1 cellular context compared by ENCODE assay signal in the genomic region with DNA sequence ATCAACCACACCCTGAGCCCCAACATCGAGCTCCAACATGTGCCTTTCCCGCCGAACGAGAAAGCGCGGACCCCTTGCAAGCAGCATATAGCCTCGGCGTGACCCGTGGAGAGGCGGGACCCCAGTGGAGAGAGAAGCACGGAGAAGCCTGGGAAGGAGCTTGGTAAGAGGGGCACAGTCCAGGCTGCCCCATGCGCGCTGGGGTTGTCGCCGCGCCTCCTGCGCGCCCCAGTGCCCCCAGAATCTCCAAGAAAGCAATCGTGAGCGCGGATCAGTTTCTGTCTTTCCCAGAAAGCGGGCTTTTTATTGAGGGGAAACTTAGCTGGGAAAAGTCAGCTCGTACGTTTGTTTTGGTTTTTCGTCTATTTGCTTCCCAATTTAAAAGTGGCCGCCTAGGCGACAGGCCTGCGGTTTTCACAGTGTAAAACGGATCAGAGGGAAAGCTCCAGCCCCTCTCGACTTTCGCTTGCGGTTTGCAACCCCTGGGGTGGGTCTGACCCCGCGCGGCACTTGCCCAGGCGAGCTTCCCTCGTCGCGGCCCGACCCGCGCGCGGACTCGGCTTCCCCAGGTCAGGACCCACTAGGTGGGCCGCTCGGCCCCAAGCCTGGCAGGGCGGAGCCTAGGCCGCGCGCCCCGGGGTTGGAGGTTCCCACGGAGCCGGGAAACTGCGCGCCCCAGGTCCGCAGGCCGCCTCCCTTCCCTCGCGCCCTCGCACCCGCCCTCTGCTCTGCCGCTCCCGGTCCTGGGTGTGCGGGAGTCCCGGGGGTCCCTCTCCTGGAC.
TF ChIP-seq lines count a peak whose summit lies in the region.

No MANE protein-coding gene starts in this region.

TF ChIP-seq in HepG2, 621 proteins besides CTCF, POLR2A, EP300 and RAD21 (continued from another document and continues in another):
- TF ChIP-seq RNF219 (CRISPR knock-in tag; IDR thresholded peaks at IDR 0.05) (no peak), NR2F1 (CRISPR knock-in tag; IDR thresholded peaks at IDR 0.05) (peak in 1 of 2 experiments; percentile 44; a peak in 1 of 4 replicates), ZBTB42 (CRISPR knock-in tag; IDR thresholded peaks at IDR 0.05) (peak; percentile 91), ADNP (CRISPR knock-in tag; IDR thresholded peaks at IDR 0.05) (no peak), ZNF382 (CRISPR knock-in tag; IDR thresholded peaks at IDR 0.05; ENCODE audit: borderline replicate concordance) (no peak), ZNF510 (CRISPR knock-in tag; IDR thresholded peaks at IDR 0.05; ENCODE audit: low read depth) (no peak), ZNF530 (CRISPR knock-in tag; IDR thresholded peaks at IDR 0.05; ENCODE audit: low read depth) (no peak), GPN1 (CRISPR knock-in tag; IDR thresholded peaks at IDR 0.05; ENCODE audit: borderline replicate concordance) (no peak), ZFP90 (CRISPR knock-in tag; IDR thresholded peaks at IDR 0.05; ENCODE audit: borderline replicate concordance) (no peak; the same call in 1 of the 2 replicates), KAT7 (CRISPR knock-in tag; IDR thresholded peaks at IDR 0.05; ENCODE audit: borderline replicate concordance) (peak; percentile 66; the same call in 1 of the 2 replicates), NKX3-1 (CRISPR knock-in tag; IDR thresholded peaks at IDR 0.05) (no peak), TMF1 (CRISPR knock-in tag; IDR thresholded peaks at IDR 0.05; ENCODE audit: low read depth) (peak; percentile 68; the same call in 1 of the 2 replicates), MTF1 (CRISPR knock-in tag; IDR thresholded peaks at IDR 0.05) (0 out of 2 replicates have a peak, but pooled peaks have one; percentile 79), ZNF430 (CRISPR knock-in tag; IDR thresholded peaks at IDR 0.05) (no peak), ARID2 (CRISPR knock-in tag; IDR thresholded peaks at IDR 0.05; ENCODE audit: borderline replicate concordance) (peak; percentile 77), KDM5A (IDR thresholded peaks at IDR 0.05; ENCODE audit: borderline replicate concordance, low read length) (no peak), ZFP82 (CRISPR knock-in tag; IDR thresholded peaks at IDR 0.05; ENCODE audit: borderline replicate concordance) (0 out of 2 replicates have a peak, but pooled peaks have one; percentile 30), ZNF629 (CRISPR knock-in tag; conservative IDR thresholded peaks at IDR 0.05) (peak; percentile 31; the same call in 1 of the 2 replicates), ZNF546 (CRISPR knock-in tag; conservative IDR thresholded peaks at IDR 0.05) (0 out of 2 replicates have a peak, but pooled peaks have one; percentile 62), ZNF451 (CRISPR knock-in tag; IDR thresholded peaks at IDR 0.05) (peak; percentile 76), KDM6A (CRISPR knock-in tag; IDR thresholded peaks at IDR 0.05; ENCODE audit: low read depth) (no peak), ZNF350 (CRISPR knock-in tag; IDR thresholded peaks at IDR 0.05; ENCODE audit: borderline replicate concordance, low read depth) (no peak), ZNF605 (CRISPR knock-in tag; IDR thresholded peaks at IDR 0.05) (no peak), MXD4 (CRISPR knock-in tag; IDR thresholded peaks at IDR 0.05) (peak; percentile 73), EHMT2 (IDR thresholded peaks at IDR 0.05; ENCODE audit: borderline replicate concordance, low read depth, low read length) (no peak), SP4 (CRISPR knock-in tag; IDR thresholded peaks at IDR 0.05) (peak; percentile 47; the same call in 1 of the 2 replicates), ZNF703 (CRISPR knock-in tag; IDR thresholded peaks at IDR 0.05; ENCODE audit: borderline replicate concordance) (no peak), ZNF747 (CRISPR knock-in tag; IDR thresholded peaks at IDR 0.05; ENCODE audit: borderline replicate concordance) (no peak), USF2 (IDR thresholded peaks at IDR 0.05; ENCODE audit: low read depth, low read length) (no peak), USF2 (CRISPR knock-in tag; IDR thresholded peaks at IDR 0.05; ENCODE audit: borderline replicate concordance) (no peak), FOXO1 (CRISPR knock-in tag; IDR thresholded peaks at IDR 0.05) (peak; percentile 40; the same call in 1 of the 2 replicates), ZNF557 (CRISPR knock-in tag; IDR thresholded peaks at IDR 0.05) (no peak; the same call in 1 of the 2 replicates), ZNF556 (CRISPR knock-in tag; IDR thresholded peaks at IDR 0.05; ENCODE audit: borderline replicate concordance) (no peak), HOXA9 (CRISPR knock-in tag; IDR thresholded peaks at IDR 0.05; ENCODE audit: borderline replicate concordance) (peak; percentile 66; the same call in 1 of the 2 replicates), BHLHE40 (IDR thresholded peaks at IDR 0.05; ENCODE audit: low read length) (no peak)
- TF ChIP-seq, protein P1, sequence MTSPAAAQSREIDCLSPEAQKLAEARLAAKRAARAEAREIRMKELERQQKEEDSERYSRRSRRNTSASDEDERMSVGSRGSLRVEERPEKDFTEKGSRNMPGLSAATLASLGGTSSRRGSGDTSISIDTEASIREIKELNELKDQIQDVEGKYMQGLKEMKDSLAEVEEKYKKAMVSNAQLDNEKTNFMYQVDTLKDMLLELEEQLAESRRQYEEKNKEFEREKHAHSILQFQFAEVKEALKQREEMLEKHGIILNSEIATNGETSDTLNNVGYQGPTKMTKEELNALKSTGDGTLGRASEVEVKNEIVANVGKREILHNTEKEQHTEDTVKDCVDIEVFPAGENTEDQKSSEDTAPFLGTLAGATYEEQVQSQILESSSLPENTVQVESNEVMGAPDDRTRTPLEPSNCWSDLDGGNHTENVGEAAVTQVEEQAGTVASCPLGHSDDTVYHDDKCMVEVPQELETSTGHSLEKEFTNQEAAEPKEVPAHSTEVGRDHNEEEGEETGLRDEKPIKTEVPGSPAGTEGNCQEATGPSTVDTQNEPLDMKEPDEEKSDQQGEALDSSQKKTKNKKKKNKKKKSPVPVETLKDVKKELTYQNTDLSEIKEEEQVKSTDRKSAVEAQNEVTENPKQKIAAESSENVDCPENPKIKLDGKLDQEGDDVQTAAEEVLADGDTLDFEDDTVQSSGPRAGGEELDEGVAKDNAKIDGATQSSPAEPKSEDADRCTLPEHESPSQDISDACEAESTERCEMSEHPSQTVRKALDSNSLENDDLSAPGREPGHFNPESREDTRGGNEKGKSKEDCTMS (CRISPR knock-in tag; conservative IDR thresholded peaks at IDR 0.05): no peak
- TF ChIP-seq, protein P2, sequence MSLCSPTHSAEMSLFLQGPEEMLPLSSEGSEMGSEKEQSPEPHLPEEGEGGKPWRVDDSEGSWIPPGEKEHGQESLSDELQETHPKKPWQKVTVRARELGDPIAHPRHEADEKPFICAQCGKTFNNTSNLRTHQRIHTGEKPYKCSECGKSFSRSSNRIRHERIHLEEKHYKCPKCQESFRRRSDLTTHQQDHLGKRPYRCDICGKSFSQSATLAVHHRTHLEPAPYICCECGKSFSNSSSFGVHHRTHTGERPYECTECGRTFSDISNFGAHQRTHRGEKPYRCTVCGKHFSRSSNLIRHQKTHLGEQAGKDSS (CRISPR knock-in tag; IDR thresholded peaks at IDR 0.05; ENCODE audit: borderline replicate concordance, low read depth): peak; percentile 29; the same call in 1 of the 2 replicates
- TF ChIP-seq, protein P3, sequence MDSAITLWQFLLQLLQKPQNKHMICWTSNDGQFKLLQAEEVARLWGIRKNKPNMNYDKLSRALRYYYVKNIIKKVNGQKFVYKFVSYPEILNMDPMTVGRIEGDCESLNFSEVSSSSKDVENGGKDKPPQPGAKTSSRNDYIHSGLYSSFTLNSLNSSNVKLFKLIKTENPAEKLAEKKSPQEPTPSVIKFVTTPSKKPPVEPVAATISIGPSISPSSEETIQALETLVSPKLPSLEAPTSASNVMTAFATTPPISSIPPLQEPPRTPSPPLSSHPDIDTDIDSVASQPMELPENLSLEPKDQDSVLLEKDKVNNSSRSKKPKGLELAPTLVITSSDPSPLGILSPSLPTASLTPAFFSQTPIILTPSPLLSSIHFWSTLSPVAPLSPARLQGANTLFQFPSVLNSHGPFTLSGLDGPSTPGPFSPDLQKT (CRISPR knock-in tag; IDR thresholded peaks at IDR 0.05; ENCODE audit: borderline replicate concordance): 0 out of 2 replicates have a peak, but pooled peaks have one; percentile 20
- TF ChIP-seq, protein P4, sequence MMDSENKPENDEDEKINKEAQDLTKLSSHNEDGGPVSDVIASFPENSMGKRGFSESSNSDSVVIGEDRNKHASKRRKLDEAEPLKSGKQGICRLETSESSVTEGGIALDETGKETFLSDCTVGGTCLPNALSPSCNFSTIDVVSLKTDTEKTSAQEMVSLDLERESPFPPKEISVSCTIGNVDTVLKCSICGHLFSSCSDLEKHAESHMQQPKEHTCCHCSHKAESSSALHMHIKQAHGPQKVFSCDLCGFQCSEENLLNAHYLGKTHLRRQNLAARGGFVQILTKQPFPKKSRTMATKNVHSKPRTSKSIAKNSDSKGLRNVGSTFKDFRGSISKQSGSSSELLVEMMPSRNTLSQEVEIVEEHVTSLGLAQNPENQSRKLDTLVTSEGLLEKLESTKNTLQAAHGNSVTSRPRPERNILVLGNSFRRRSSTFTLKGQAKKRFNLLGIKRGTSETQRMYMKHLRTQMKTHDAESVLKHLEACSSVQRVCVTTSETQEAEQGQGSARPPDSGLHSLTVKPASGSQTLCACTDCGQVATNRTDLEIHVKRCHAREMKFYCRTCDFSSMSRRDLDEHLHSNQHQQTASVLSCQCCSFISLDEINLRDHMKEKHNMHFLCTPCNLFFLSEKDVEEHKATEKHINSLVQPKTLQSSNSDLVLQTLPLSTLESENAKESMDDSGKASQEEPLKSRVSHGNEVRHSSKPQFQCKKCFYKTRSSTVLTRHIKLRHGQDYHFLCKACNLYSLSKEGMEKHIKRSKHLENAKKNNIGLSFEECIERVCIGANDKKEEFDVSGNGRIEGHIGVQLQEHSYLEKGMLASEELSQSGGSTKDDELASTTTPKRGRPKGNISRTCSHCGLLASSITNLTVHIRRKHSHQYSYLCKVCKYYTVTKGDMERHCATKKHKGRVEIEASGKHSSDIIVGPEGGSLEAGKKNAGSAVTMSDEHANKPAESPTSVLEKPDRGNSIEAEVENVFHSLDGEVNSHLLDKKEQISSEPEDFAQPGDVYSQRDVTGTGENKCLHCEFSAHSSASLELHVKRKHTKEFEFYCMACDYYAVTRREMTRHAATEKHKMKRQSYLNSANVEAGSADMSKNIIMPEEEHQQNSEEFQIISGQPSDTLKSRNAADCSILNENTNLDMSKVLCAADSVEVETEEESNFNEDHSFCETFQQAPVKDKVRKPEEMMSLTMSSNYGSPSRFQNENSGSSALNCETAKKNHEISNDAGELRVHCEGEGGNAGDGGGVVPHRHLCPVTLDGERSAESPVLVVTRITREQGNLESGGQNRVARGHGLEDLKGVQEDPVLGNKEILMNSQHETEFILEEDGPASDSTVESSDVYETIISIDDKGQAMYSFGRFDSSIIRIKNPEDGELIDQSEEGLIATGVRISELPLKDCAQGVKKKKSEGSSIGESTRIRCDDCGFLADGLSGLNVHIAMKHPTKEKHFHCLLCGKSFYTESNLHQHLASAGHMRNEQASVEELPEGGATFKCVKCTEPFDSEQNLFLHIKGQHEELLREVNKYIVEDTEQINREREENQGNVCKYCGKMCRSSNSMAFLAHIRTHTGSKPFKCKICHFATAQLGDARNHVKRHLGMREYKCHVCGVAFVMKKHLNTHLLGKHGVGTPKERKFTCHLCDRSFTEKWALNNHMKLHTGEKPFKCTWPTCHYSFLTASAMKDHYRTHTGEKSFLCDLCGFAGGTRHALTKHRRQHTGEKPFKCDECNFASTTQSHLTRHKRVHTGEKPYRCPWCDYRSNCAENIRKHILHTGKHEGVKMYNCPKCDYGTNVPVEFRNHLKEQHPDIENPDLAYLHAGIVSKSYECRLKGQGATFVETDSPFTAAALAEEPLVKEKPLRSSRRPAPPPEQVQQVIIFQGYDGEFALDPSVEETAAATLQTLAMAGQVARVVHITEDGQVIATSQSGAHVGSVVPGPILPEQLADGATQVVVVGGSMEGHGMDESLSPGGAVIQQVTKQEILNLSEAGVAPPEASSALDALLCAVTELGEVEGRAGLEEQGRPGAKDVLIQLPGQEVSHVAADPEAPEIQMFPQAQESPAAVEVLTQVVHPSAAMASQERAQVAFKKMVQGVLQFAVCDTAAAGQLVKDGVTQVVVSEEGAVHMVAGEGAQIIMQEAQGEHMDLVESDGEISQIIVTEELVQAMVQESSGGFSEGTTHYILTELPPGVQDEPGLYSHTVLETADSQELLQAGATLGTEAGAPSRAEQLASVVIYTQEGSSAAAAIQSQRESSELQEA (CRISPR knock-in tag; IDR thresholded peaks at IDR 0.05; ENCODE audit: not compliant biosample characterization): no peak
